Comparison of ENCODE assay signal across 14 cellular contexts in genomic region chr13:111256946-111257345, GRCh38.
DNase-seq lines count a peak whose midpoint lies in the region; ATAC-seq, FAIRE-seq and TF ChIP-seq lines count a peak whose summit lies in the region.
"Had no signal": no experiment of that assay in that cellular context is flagged by ENCODE, and none has a peak within 500 bp of the region (broad histone marks: within the 10 kb centered on the region; RNA-seq: fewer than 3 reads in every experiment).

No MANE protein-coding gene starts in this region.

- peaks cover 37% of the 10 kb centered on the region for H3K4me1 ChIP-seq in psoas muscle
- H3K4me1 ChIP-seq: A549 had no signal

- H3K9me3 ChIP-seq in WERI-Rb-1 (ENCODE audit: severe bottlenecking), result peaks cover 27% of the 10 kb centered on the region
- H3K9me3 ChIP-seq in psoas muscle, result no peaks in the 10 kb centered on the region
- H3K9me3 ChIP-seq: A549, BE2C had no signal

- peaks cover 4 to 7% of the 10 kb centered on the region in 2 donors for H3K9me3 Mint-ChIP-seq in natural killer cell

- H3K36me3 Mint-ChIP-seq in natural killer cell, result peaks cover 26% of the 10 kb centered on the region

- DNase-seq in D341Med (ENCODE audit: low spot score) (peak; percentile 54), D721Med (ENCODE audit: insufficient read length, low spot score) (peak; percentile 59), WERI-Rb-1 (peak; percentile 71), psoas muscle (no peak), natural killer cell (no peak)
- DNase-seq in effector CD4-positive, alpha-beta T cell, result no peak
- DNase-seq: BE2C; CD4-positive, alpha-beta memory T cell; DMS53; GF-D8 had no signal

- H3K27me3 ChIP-seq in WERI-Rb-1 (ENCODE audit: insufficient read depth, low read depth, severe bottlenecking) (no peaks in the 10 kb centered on the region), psoas muscle (ENCODE audit: insufficient read depth in 3 of 3, low read length in 2 of 3) (no peaks in the 10 kb centered on the region)
- H3K27me3 ChIP-seq: BE2C had no signal

- FAIRE-seq in D721Med (lab: Jason Lieb, UNC), result no peak
- FAIRE-seq: A549 had no signal

- H3K4me3 Mint-ChIP-seq in natural killer cell, result no peak overlapping the region
- H3K4me3 Mint-ChIP-seq: CD4-positive, alpha-beta memory T cell had no signal

- H3K27ac ChIP-seq in WERI-Rb-1, result peak overlapping the region; percentile 37
- peak overlapping the region; percentile 43 for H3K27ac ChIP-seq in psoas muscle
- H3K27ac ChIP-seq: A549, C4-2B had no signal

- TF ChIP-seq CTCF in D721Med (IDR thresholded peaks at IDR 0.05; ENCODE audit: insufficient read depth, missing control alignments), result no peak
- TF ChIP-seq CTCF in WERI-Rb-1 (IDR thresholded peaks at IDR 0.05; ENCODE audit: low read depth, low read length), result no peak
- TF ChIP-seq CTCF in psoas muscle (IDR thresholded peaks at IDR 0.05), result no peak
- no peak for TF ChIP-seq CTCF in natural killer cell (IDR thresholded peaks at IDR 0.05)

- H3K36me3 ChIP-seq in WERI-Rb-1 (peaks cover 46% of the 10 kb centered on the region), psoas muscle (ENCODE audit: insufficient read depth in 1 of 2, low read depth in 1 of 2) (peaks cover 3 to 38% of the 10 kb centered on the region in 2 donors)

- ATAC-seq in psoas muscle (no peak), HG02610 (IDR thresholded peaks at IDR 0.05; ENCODE audit: unreplicated experiment) (no peak), natural killer cell (no peak)
- ATAC-seq: A549 had no signal

- H3K4me1 Mint-ChIP-seq in natural killer cell, result peaks cover 16 to 36% of the 10 kb centered on the region in 2 donors

- no peaks in the 10 kb centered on the region for H3K27me3 Mint-ChIP-seq in natural killer cell (ENCODE audit: low read depth in 2 of 2)
- H3K27me3 Mint-ChIP-seq: CD4-positive, alpha-beta memory T cell; IgD-negative memory B cell had no signal

- H3K27ac Mint-ChIP-seq in natural killer cell, result no peak overlapping the region
- H3K27ac Mint-ChIP-seq: CD4-positive, alpha-beta memory T cell; IgD-negative memory B cell had no signal

- no peak overlapping the region for H3K4me3 ChIP-seq in WERI-Rb-1 (ENCODE audit: low read depth, low read length)
- H3K4me3 ChIP-seq in psoas muscle, result no peak overlapping the region
- H3K4me3 ChIP-seq: A549 had no signal

- 51 to 71% (median 52%) methylated on average over 1 of the region's 1 CpG for WGBS in psoas muscle, 3 donors

- intact Hi-C loops in psoas muscle (cut with DNase I), result no loop called here
- intact Hi-C loops in natural killer cell (cut with micrococcal nuclease), result no loop called here

Comparison
In these comparisons a context has a peak if more than half of its experiments do, and no peak if none do; other contexts are left out.
1. DNase-seq: peak in D341Med (single experiment), D721Med (single experiment) and WERI-Rb-1 (single experiment); none in psoas muscle (0 of 2), effector CD4-positive, alpha-beta T cell (single experiment) and natural killer cell (single experiment).